In the genomic region with DNA sequence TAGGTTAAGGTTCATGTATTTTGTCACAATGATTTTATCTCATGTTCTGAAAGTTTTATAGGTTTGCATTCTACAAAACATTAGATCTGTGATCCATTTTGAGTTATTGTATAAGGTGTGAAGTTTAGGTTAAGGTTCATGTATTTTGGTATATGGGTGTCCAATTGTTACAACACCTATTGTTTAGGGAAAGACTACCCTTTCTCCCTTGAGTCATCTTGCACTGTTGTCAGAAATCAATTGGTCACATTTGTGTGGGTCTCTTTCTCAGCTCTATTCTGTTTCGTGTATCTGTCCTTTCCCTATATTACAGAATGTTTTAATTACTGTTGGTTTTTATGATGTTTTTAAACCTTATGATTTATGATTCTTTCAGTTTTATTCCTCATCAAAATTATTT, we compare ENCODE assay signal across 17 cellular contexts.
"Had no signal": no experiment of that assay in that cellular context is flagged by ENCODE, and none has a peak within 500 bp of the region (broad histone marks: within the 10 kb centered on the region; RNA-seq: fewer than 3 reads in every experiment).

No MANE protein-coding gene starts in this region.

- H3K36me3 ChIP-seq: suprapubic skin, upper lobe of left lung had no signal

- H3K9me3 Mint-ChIP-seq: natural killer cell had no signal

- H3K4me2 ChIP-seq: hepatocyte had no signal

- ATAC-seq: natural killer cell, right cardiac atrium had no signal

- H3K36me3 Mint-ChIP-seq: natural killer cell had no signal

- DNase-seq: activated CD4-positive, alpha-beta memory T cell treated with anti-CD3 and anti-CD28 coated beads, Interleukin-2, amount 10 ng/mL, durations not matched to agents 7 days and 5 days; activated CD4-positive, alpha-beta T cell treated with anti-CD3 and anti-CD28 coated beads for 1 hour; activated gamma-delta T cell treated with Interleukin-2 at 50 U/mL for 16 hours; activated T-cell treated with anti-CD3 and anti-CD28 coated beads, Interleukin-2, amount 50 U/mL, for 24 hours; aorta; islet precursor cell; natural killer cell; right cardiac atrium; small intestine; stimulated activated CD4-positive, alpha-beta T cell treated with anti-CD3 and anti-CD28 coated beads, Interleukin-4, amount 100 ng/mL, for 24 hours; T-helper 1 cell; T1000; upper lobe of left lung had no signal

- H3K4me3 Mint-ChIP-seq: activated CD4-positive, alpha-beta memory T cell treated with anti-CD3 and anti-CD28 coated beads, Interleukin-2, amount 10 ng/mL, durations not matched to agents 7 days and 5 days; activated T-cell treated with anti-CD3 and anti-CD28 coated beads, Interleukin-2, amount 50 U/mL, for 24 hours; natural killer cell; stimulated activated naive CD8-positive, alpha-beta T cell treated with anti-CD3 and anti-CD28 coated beads, Interleukin-15, Interleukin-2, amounts not matched to agents 100 ng/mL and 50 ng/mL, for 24 hours had no signal

- FAIRE-seq: small intestine had no signal

- H3K9me3 ChIP-seq: suprapubic skin, upper lobe of left lung had no signal

- H3K27me3 ChIP-seq: hepatocyte, suprapubic skin, upper lobe of left lung had no signal

- H3K27me3 Mint-ChIP-seq: activated CD4-positive, alpha-beta memory T cell treated with anti-CD3 and anti-CD28 coated beads, Interleukin-2, amount 10 ng/mL, durations not matched to agents 7 days and 5 days; activated T-cell treated with anti-CD3 and anti-CD28 coated beads, Interleukin-2, amount 50 U/mL, for 24 hours; stimulated activated naive CD8-positive, alpha-beta T cell treated with anti-CD3 and anti-CD28 coated beads, Interleukin-15, Interleukin-2, amounts not matched to agents 100 ng/mL and 50 ng/mL, for 24 hours had no signal

- H2AFZ ChIP-seq: hepatocyte had no signal

- H3K27ac ChIP-seq: hepatocyte, SK-N-MC, suprapubic skin, upper lobe of left lung had no signal

- H3K4me3 ChIP-seq: hepatocyte, SK-N-MC, suprapubic skin, upper lobe of left lung had no signal

- H3K27ac Mint-ChIP-seq: activated CD4-positive, alpha-beta memory T cell treated with anti-CD3 and anti-CD28 coated beads, Interleukin-2, amount 10 ng/mL, durations not matched to agents 7 days and 5 days; activated T-cell treated with anti-CD3 and anti-CD28 coated beads, Interleukin-2, amount 50 U/mL, for 24 hours; stimulated activated naive CD8-positive, alpha-beta T cell treated with anti-CD3 and anti-CD28 coated beads, Interleukin-15, Interleukin-2, amounts not matched to agents 100 ng/mL and 50 ng/mL, for 24 hours had no signal
